Comparison of ENCODE assay signal across 37 cellular contexts in the genomic region with DNA sequence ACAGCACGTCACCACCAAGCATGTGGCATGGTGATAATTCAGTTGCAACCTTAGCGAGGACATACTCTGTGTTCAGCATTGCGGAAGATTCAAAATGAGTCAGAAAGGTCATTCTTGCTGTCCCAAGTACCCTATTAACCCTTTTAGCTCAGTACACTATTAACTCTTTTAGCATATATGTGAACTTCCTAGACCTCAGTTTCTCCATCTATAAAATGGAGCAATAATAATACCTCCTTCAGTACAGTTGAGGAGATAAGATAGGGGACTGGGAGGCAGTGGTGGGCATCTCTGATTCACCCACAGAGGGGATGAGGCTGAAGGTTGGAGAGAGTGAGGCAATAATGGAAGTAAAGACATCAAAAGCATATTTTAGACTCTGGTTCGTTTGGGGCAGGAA.
A peak's percentile ranks its signal among the peaks of the same experiment; 100 is the strongest.
DNase-seq lines count a peak whose midpoint lies in the region; ATAC-seq, FAIRE-seq and TF ChIP-seq lines count a peak whose summit lies in the region.
"Had no signal": no experiment of that assay in that cellular context is flagged by ENCODE, and none has a peak within 500 bp of the region (broad histone marks: within the 10 kb centered on the region; RNA-seq: fewer than 3 reads in every experiment).

No MANE protein-coding gene starts in this region.

- H3K36me3 ChIP-seq in HepG2 (replicated peaks in 1 of 2; ENCODE audit: control insufficient read depth in 1 of 2, insufficient read depth in 2 of 2, low read length in 2 of 2) (no peaks in the 10 kb centered on the region), right lobe of liver (no peaks in the 10 kb centered on the region), GM12878 (ENCODE audit: control insufficient read depth in 2 of 2, insufficient read depth in 2 of 2, low read length in 1 of 2) (no peaks in the 10 kb centered on the region), K562 (ENCODE audit: control insufficient read depth, insufficient read depth, low read length) (no peaks in the 10 kb centered on the region)
- H3K36me3 ChIP-seq: BE2C; BLaER1; BLaER1 treated with 17β-estradiol and CSF1 and Interleukin-3, amounts not matched to agents 10 nM and 100 nM had no signal

- no peak overlapping the region for H2BK5ac ChIP-seq in H9 (ENCODE audit: insufficient read length, low read length)

- H3K9ac ChIP-seq in HepG2 (ENCODE audit: insufficient read depth, low read depth, low read length) (no peak overlapping the region), GM12878 (ENCODE audit: control insufficient read depth, insufficient read depth, low read length) (no peak overlapping the region), K562 (ENCODE audit: insufficient read depth in 1 of 2, low read depth in 2 of 2, low read length in 2 of 2) (peak overlapping the region in 1 of 2 experiments; percentile 3; a peak in 1 of 4 replicates), H9 (ENCODE audit: extremely low read depth, insufficient read length, low read length) (no peak overlapping the region)
- H3K9ac ChIP-seq: BLaER1; BLaER1 treated with 17β-estradiol and CSF1 and Interleukin-3, amounts not matched to agents 10 nM and 100 nM had no signal

- no peak overlapping the region for H2BK120ac ChIP-seq in H9 (ENCODE audit: low read depth, low read length, poor library complexity, severe bottlenecking)

- TF ChIP-seq EP300 in HepG2 (IDR thresholded peaks at IDR 0.05; ENCODE audit: low read depth in 2 of 2, low read length in 2 of 2) (no peak), HepG2 (CRISPR knock-in tag; IDR thresholded peaks at IDR 0.05; ENCODE audit: borderline replicate concordance) (no peak), GM12878 (IDR thresholded peaks at IDR 0.05; ENCODE audit: borderline replicate concordance in 1 of 2, control insufficient read depth in 1 of 2, low read depth in 2 of 2, low read length in 2 of 2) (no peak), K562 (IDR thresholded peaks at IDR 0.05; ENCODE audit: low read length) (no peak)

- peaks cover 12% of the 10 kb centered on the region in 2 experiments for H3K9me3 Mint-ChIP-seq in H9
- H3K9me3 Mint-ChIP-seq: CD4-positive, alpha-beta memory T cell; CD8-positive, alpha-beta T cell had no signal

- FAIRE-seq in HepG2 (lab: Jason Lieb, UNC) (no peak), GM12878 (lab: Jason Lieb, UNC) (no peak), K562 (lab: Jason Lieb, UNC) (peak; percentile 15)
- FAIRE-seq: A204.1, A549, D721Med had no signal

- H3K9me3 ChIP-seq in HepG2 (ENCODE audit: low read length) (no peaks in the 10 kb centered on the region), right lobe of liver (no peaks in the 10 kb centered on the region), GM12878 (replicated peaks; ENCODE audit: control insufficient read depth, insufficient read depth, low read length) (no peaks in the 10 kb centered on the region), K562 (replicated peaks; ENCODE audit: control insufficient read depth, insufficient read depth, low read depth, low read length) (no peaks in the 10 kb centered on the region), H9 (ENCODE audit: control insufficient read depth, low read depth, low read length) (no peaks in the 10 kb centered on the region)
- H3K9me3 ChIP-seq: A549, BE2C, Caco-2 had no signal

- H3K23me2 ChIP-seq in H9 (ENCODE audit: insufficient read length, low read depth, low read length, poor library complexity, severe bottlenecking) = no peaks in the 10 kb centered on the region

- no peak for TF ChIP-seq CTCF in HepG2 (CRISPR knock-in tag; IDR thresholded peaks at IDR 0.05)
- no peak for TF ChIP-seq CTCF in right lobe of liver (IDR thresholded peaks at IDR 0.05)
- TF ChIP-seq CTCF in GM13976 (IDR thresholded peaks at IDR 0.05; ENCODE audit: borderline replicate concordance, control extremely low read depth, extremely low read depth, insufficient read depth, missing control alignments) = peak; percentile 3
- TF ChIP-seq CTCF in GM12878 (IDR thresholded peaks at IDR 0.05 in 2 of 3, conservative IDR thresholded peaks at IDR 0.05 in 1 of 3; ENCODE audit: control insufficient read depth in 2 of 3, extremely low read depth in 1 of 3, insufficient read depth in 1 of 3, low read depth in 3 of 3, low read length in 3 of 3) = no peak
- TF ChIP-seq CTCF in K562 (IDR thresholded peaks at IDR 0.05 in 2 of 3, conservative IDR thresholded peaks at IDR 0.05 in 1 of 3; ENCODE audit: insufficient read depth in 2 of 3, low read depth in 1 of 3, low read length in 3 of 3) = no peak
- no peak for TF ChIP-seq CTCF in H9 (conservative IDR thresholded peaks at IDR 0.05)

- H3K4me1 ChIP-seq in HepG2 (ENCODE audit: insufficient read depth, low read length) = no peaks in the 10 kb centered on the region
- no peaks in the 10 kb centered on the region for H3K4me1 ChIP-seq in right lobe of liver
- no peaks in the 10 kb centered on the region for H3K4me1 ChIP-seq in GM12878 (ENCODE audit: control insufficient read depth, insufficient read depth, low read length)
- no peaks in the 10 kb centered on the region for H3K4me1 ChIP-seq in K562 (replicated peaks in 1 of 2; ENCODE audit: control insufficient read depth in 2 of 2, insufficient read depth in 2 of 2, low read length in 2 of 2)
- H3K4me1 ChIP-seq in H9 (ENCODE audit: insufficient read depth, low read length) = no peaks in the 10 kb centered on the region
- H3K4me1 ChIP-seq: A549; BLaER1; BLaER1 treated with 17β-estradiol and CSF1 and Interleukin-3, amounts not matched to agents 10 nM and 100 nM; Caco-2 had no signal

- H3K27ac Mint-ChIP-seq in H9 = no peak overlapping the region
- H3K27ac Mint-ChIP-seq: B cell; CD14-positive monocyte; CD4-positive, alpha-beta memory T cell; CD4-positive, alpha-beta T cell; CD4-positive, CD25-positive, alpha-beta regulatory T cell; CD8-positive, alpha-beta memory T cell; CD8-positive, alpha-beta T cell had no signal

- SMC1A ChIA-PET in GM12878 (lab: Charles Lee; ENCODE audit: uncharacterized antibody, unreplicated experiment) = no interaction called here

- no peak overlapping the region for H2AK5ac ChIP-seq in H9 (ENCODE audit: insufficient read length, low read length)

- H3K27me3 Mint-ChIP-seq in H9 (ENCODE audit: low read depth) = no peaks in the 10 kb centered on the region
- H3K27me3 Mint-ChIP-seq: B cell; CD4-positive, alpha-beta T cell; CD4-positive, CD25-positive, alpha-beta regulatory T cell had no signal

- 25% methylated on average over 4 of the region's 4 CpGs for WGBS in HepG2 (ENCODE audit: low lambda C conversion rate)
- 59% methylated on average over 3 of the region's 4 CpGs for WGBS in right lobe of liver (ENCODE audit: insufficient coverage, low coverage, low lambda C conversion rate, missing lambda C conversion rate)
- 68% methylated on average over 4 of the region's 4 CpGs for WGBS in GM12878 (ENCODE audit: insufficient coverage, insufficient replicate concordance, low lambda C conversion rate, missing lambda C conversion rate)
- 3% methylated on average over 4 of the region's 4 CpGs for WGBS in K562 (ENCODE audit: insufficient coverage, low coverage, missing lambda C conversion rate)
- no CpG with 5 or more reads among the region's 4 CpGs for WGBS in H9 (ENCODE audit: extremely low coverage, insufficient read length, low lambda C conversion rate)

- H3K4ac ChIP-seq in H9 (ENCODE audit: low read depth, low read length) = no peak overlapping the region

- no peak overlapping the region for H3K4me2 ChIP-seq in HepG2 (ENCODE audit: low read depth, low read length)
- H3K4me2 ChIP-seq in GM12878 (ENCODE audit: control insufficient read depth, insufficient read depth) = no peak overlapping the region
- H3K4me2 ChIP-seq in K562 (ENCODE audit: insufficient read depth, low read length) = no peak overlapping the region
- H3K4me2 ChIP-seq in H9 (ENCODE audit: insufficient read depth, insufficient read length, low read length) = no peak overlapping the region
- H3K4me2 ChIP-seq: A549; BLaER1; BLaER1 treated with 17β-estradiol and CSF1 and Interleukin-3, amounts not matched to agents 10 nM and 100 nM had no signal

- H2BK12ac ChIP-seq in H9 (ENCODE audit: insufficient read length, low read depth, low read length) = no peak overlapping the region

- H3K23ac ChIP-seq in H9 (ENCODE audit: insufficient read length, low read depth, low read length) = no peak overlapping the region

- ATAC-seq in HepG2 (no peak), right lobe of liver (no peak), GM12878 (0 out of 3 replicates have a peak, but pooled peaks have one; percentile 33), K562 (peak; percentile 17; the same call in 1 of the 3 replicates), GM18870 (IDR thresholded peaks at IDR 0.05; ENCODE audit: unreplicated experiment) (no peak)
- ATAC-seq: A549; CD8-positive, alpha-beta T cell had no signal

- no peak overlapping the region for H3K56ac ChIP-seq in H9 (ENCODE audit: insufficient read length, low read depth, low read length)

- H2BK20ac ChIP-seq in H9 (ENCODE audit: low read depth, low read length, poor library complexity, severe bottlenecking) = no peak overlapping the region

- in situ Hi-C loops in HepG2 (cut with HindIII; ENCODE audit: extremely low pct_ligation_motif_present, low pct_unique_long_range_greater_than_20kb) (no loop called here), GM13976 (cut with MboI; ENCODE audit: low sequenced_read_pairs, unreplicated experiment) (no loop called here), GM12878 (cut with MboI) (no loop called here), K562 (cut with MboI) (no loop called here)

- H3K4me1 Mint-ChIP-seq in H9 = no peaks in the 10 kb centered on the region
- H3K4me1 Mint-ChIP-seq: B cell; CD14-positive monocyte; CD4-positive, CD25-positive, alpha-beta regulatory T cell; CD8-positive, alpha-beta memory T cell had no signal

- intact Hi-C loops in HepG2 (cut with micrococcal nuclease; ENCODE audit: unreplicated experiment) = no loop called here
- intact Hi-C loops in right lobe of liver (cut with DNase I) = no loop called here
- intact Hi-C loops in GM12878 (cut with micrococcal nuclease; ENCODE audit: unreplicated experiment) = no loop called here
- intact Hi-C loops in K562 (cut with micrococcal nuclease) = no loop called here

- no peak overlapping the region for H2BK15ac ChIP-seq in H9 (ENCODE audit: low read depth, low read length)

- no peak overlapping the region for H4K91ac ChIP-seq in H9 (ENCODE audit: insufficient read length, low read depth, low read length)

- CTCF ChIA-PET in HepG2 (lab: Yijun Ruan, JAX; ENCODE audit: low intra/inter-chr PET ratio, low total read pairs) = no interaction called here
- CTCF ChIA-PET in GM12878 (lab: Yijun Ruan, JAX) = interaction anchor here (1.4 kb wide), 1 partner anchor 98 kb away, joined by 3 read pairs; no protein-coding TSS in a partner anchor
- CTCF ChIA-PET in K562 (lab: Yijun Ruan, JAX; ENCODE audit: low intra/inter-chr PET ratio) = no interaction called here

- no peaks in the 10 kb centered on the region for H3K79me1 ChIP-seq in H9 (ENCODE audit: insufficient read depth, low read depth, low read length, poor library complexity, severe bottlenecking)

- H4K20me1 ChIP-seq in HepG2 (ENCODE audit: insufficient read depth, low read length) (no peaks in the 10 kb centered on the region), GM12878 (ENCODE audit: control insufficient read depth, insufficient read depth) (no peaks in the 10 kb centered on the region), K562 (replicated peaks; ENCODE audit: control insufficient read depth, insufficient read depth, low read length) (no peaks in the 10 kb centered on the region), H9 (ENCODE audit: control insufficient read depth, insufficient read depth, insufficient read length) (no peaks in the 10 kb centered on the region)
- H4K20me1 ChIP-seq: BLaER1; BLaER1 treated with 17β-estradiol and CSF1 and Interleukin-3, amounts not matched to agents 10 nM and 100 nM had no signal

- TF ChIP-seq RAD21 in HepG2 (CRISPR knock-in tag; IDR thresholded peaks at IDR 0.05) = no peak
- TF ChIP-seq RAD21 in GM12878 (IDR thresholded peaks at IDR 0.05; ENCODE audit: insufficient read depth, low read depth, low read length) = no peak
- TF ChIP-seq RAD21 in K562 (CRISPR knock-in tag; conservative IDR thresholded peaks at IDR 0.05 in 1 of 2, IDR thresholded peaks at IDR 0.05 in 1 of 2) = no peak

- BruUV-seq in HepG2 (replicated peaks; lab: Mats Ljungman, UMichigan) (no TSS peak), GM12878 (replicated peaks; lab: Mats Ljungman, UMichigan) (no TSS peak), K562 (replicated peaks; lab: Mats Ljungman, UMichigan) (no TSS peak)

- no peak overlapping the region for H3K18ac ChIP-seq in H9 (ENCODE audit: insufficient read length, low read depth, low read length)

- no peaks in the 10 kb centered on the region for H3K9me1 ChIP-seq in K562 (ENCODE audit: control insufficient read depth, insufficient read depth, low read length)

- no peak overlapping the region for H3K27ac ChIP-seq in HepG2 (ENCODE audit: extremely low read length, insufficient read depth, low read length)
- H3K27ac ChIP-seq in right lobe of liver = no peak overlapping the region
- no peak overlapping the region for H3K27ac ChIP-seq in GM12878 (ENCODE audit: control insufficient read depth, insufficient read depth)
- H3K27ac ChIP-seq in K562 (ENCODE audit: extremely low read depth, low read depth, low read length) = no peak overlapping the region
- no peak overlapping the region for H3K27ac ChIP-seq in H9 (ENCODE audit: insufficient read length, low read depth, low read length)
- H3K27ac ChIP-seq: 22Rv1; A549; BLaER1; BLaER1 treated with 17β-estradiol and CSF1 and Interleukin-3, amounts not matched to agents 10 nM and 100 nM; C4-2B had no signal

- no peak overlapping the region for H4K8ac ChIP-seq in H9 (replicated peaks; ENCODE audit: insufficient read length, low read depth, low read length)

- H3K4me3 Mint-ChIP-seq in H9 = no peak overlapping the region
- H3K4me3 Mint-ChIP-seq: B cell; CD14-positive monocyte; CD4-positive, alpha-beta memory T cell; CD4-positive, alpha-beta T cell; CD4-positive, CD25-positive, alpha-beta regulatory T cell; CD8-positive, alpha-beta memory T cell; CD8-positive, alpha-beta T cell had no signal

- no peaks in the 10 kb centered on the region; a peak in 1 of 5 replicates for H3K27me3 ChIP-seq in HepG2 (ENCODE audit: control insufficient read depth in 1 of 2, insufficient read depth in 2 of 2, low read length in 2 of 2)
- H3K27me3 ChIP-seq in right lobe of liver = no peaks in the 10 kb centered on the region
- H3K27me3 ChIP-seq in GM12878 (replicated peaks in 1 of 2; ENCODE audit: control insufficient read depth in 2 of 2, insufficient read depth in 2 of 2, low read length in 1 of 2) = no peaks in the 10 kb centered on the region
- peaks cover 8 to 18% of the 10 kb centered on the region in 2 experiments; a peak in 4 of 5 replicates for H3K27me3 ChIP-seq in K562 (ENCODE audit: control insufficient read depth in 2 of 2, insufficient read depth in 2 of 2, low read length in 2 of 2)
- no peaks in the 10 kb centered on the region for H3K27me3 ChIP-seq in H9 (ENCODE audit: insufficient read depth, low read length)
- H3K27me3 ChIP-seq: BE2C; BLaER1; BLaER1 treated with 17β-estradiol and CSF1 and Interleukin-3, amounts not matched to agents 10 nM and 100 nM had no signal

- RAD21 ChIA-PET in GM12878 (lab: Charles Lee; ENCODE audit: unreplicated experiment) = no interaction called here

- no peak overlapping the region for H2AFZ ChIP-seq in HepG2 (ENCODE audit: low read length)
- H2AFZ ChIP-seq in GM12878 (ENCODE audit: control insufficient read depth, low read depth, low read length) = no peak overlapping the region
- H2AFZ ChIP-seq in K562 (ENCODE audit: low read depth, low read length) = no peak overlapping the region
- H2AFZ ChIP-seq in H9 (ENCODE audit: low read length) = no peak overlapping the region

- TF ChIP-seq POLR2A in HepG2 (IDR thresholded peaks at IDR 0.05; ENCODE audit: insufficient read depth in 1 of 2, low read depth in 2 of 2, low read length in 2 of 2) (no peak), right lobe of liver (IDR thresholded peaks at IDR 0.05) (no peak), GM12878 (IDR thresholded peaks at IDR 0.05; ENCODE audit: low read depth, low read length) (no peak), K562 (conservative IDR thresholded peaks at IDR 0.05) (no peak)

- no peak overlapping the region for H3T11ph ChIP-seq in H9 (ENCODE audit: low read length)

- POLR2A ChIA-PET in HepG2 (lab: Yijun Ruan, JAX) (no interaction called here), GM12878 (lab: Charles Lee) (no interaction called here), K562 (lab: Yijun Ruan, JAX) (interaction anchor here (1.0 to 1.5 kb wide), 2 partner anchors 11 to 14 kb away, joined by 3 read pairs; no protein-coding TSS in a partner anchor)

- no peak overlapping the region for H4K5ac ChIP-seq in H9 (ENCODE audit: insufficient read length, low read depth, low read length)

- DNase-seq in HepG2 (ENCODE audit: low spot score) = no peak
- DNase-seq in right lobe of liver = no peak
- no peak for DNase-seq in GM13976 (ENCODE audit: low spot score)
- DNase-seq in GM12878 (ENCODE audit: low read depth, low spot score) = no peak
- no peak for DNase-seq in K562 (ENCODE audit: extremely low read depth in 1 of 4, low spot score in 3 of 4)
- DNase-seq in H9 = no peak
- no peak for DNase-seq in kidney glomerular epithelial cell (lab: John Stamatoyannopoulos, UW)
- DNase-seq: 8988T; ACHN; AML-193; BE2C; C1 segment of cervical spinal cord; Caco-2; Calu3; CD4-positive, alpha-beta memory T cell; CD4-positive, alpha-beta T cell; CD4-positive, CD25-positive, alpha-beta regulatory T cell; CD8-positive, alpha-beta memory T cell; CD8-positive, alpha-beta T cell; COR-L47; DMS 273 treated with DMSO at 0.1 percent for 48 hours; DMS153; DMS53; DMS79; DMS79 treated with DMSO at 0.1 percent for 48 hours; DND-41; EL had no signal

- H3K79me2 ChIP-seq in HepG2 (ENCODE audit: insufficient read depth, low read length) = no peaks in the 10 kb centered on the region
- no peaks in the 10 kb centered on the region for H3K79me2 ChIP-seq in GM12878 (ENCODE audit: control insufficient read depth, insufficient read depth, low read length)
- H3K79me2 ChIP-seq in K562 (ENCODE audit: control insufficient read depth, insufficient read depth, low read length) = no peaks in the 10 kb centered on the region
- no peaks in the 10 kb centered on the region for H3K79me2 ChIP-seq in H9 (ENCODE audit: insufficient read depth, low read length)

- H3K36me3 Mint-ChIP-seq in H9 (ENCODE audit: insufficient read depth in 1 of 3, low read depth in 3 of 3) = peaks cover 0 to 11% (median 4%) of the 10 kb centered on the region in 3 experiments; a peak in 5 of 7 replicates
- H3K36me3 Mint-ChIP-seq: CD14-positive monocyte; CD4-positive, alpha-beta memory T cell; CD4-positive, CD25-positive, alpha-beta regulatory T cell; CD8-positive, alpha-beta T cell had no signal

- H3K4me3 ChIP-seq in HepG2 (replicated peaks in 1 of 3; ENCODE audit: insufficient read depth in 1 of 3, low read depth in 2 of 3, low read length in 3 of 3) (no peak overlapping the region), right lobe of liver (no peak overlapping the region), GM12878 (no peak overlapping the region), K562 (no peak overlapping the region)
- H3K4me3 ChIP-seq: A549; BLaER1; BLaER1 treated with 17β-estradiol and CSF1 and Interleukin-3, amounts not matched to agents 10 nM and 100 nM had no signal

- H3K14ac ChIP-seq in H9 (ENCODE audit: insufficient read depth, low read length) = no peak overlapping the region

Comparison
In these comparisons a context has a peak if more than half of its experiments do, and no peak if none do; other contexts are left out.
1. ATAC-seq: peak in GM12878 (single experiment) and K562 (single experiment); none in HepG2 (single experiment), right lobe of liver (0 of 4) and GM18870 (single experiment).